In genomic region chr7:14871880-14872279, GRCh38 we compare ENCODE assay signal across 9 cellular contexts. TPM values are rescaled to one million over a fixed set of nuclear protein-coding genes. Genes with fewer than 3 reads are reported as not detected.
"Had no signal": no experiment of that assay in that cellular context is flagged by ENCODE, and none has a peak within 500 bp of the region (broad histone marks: within the 10 kb centered on the region; RNA-seq: fewer than 3 reads in every experiment).

No MANE protein-coding gene starts in this region.

- DNase-seq: H9, HFFc6, KBM-7 had no signal

- H3K27ac ChIP-seq: HL-60 had no signal

- FAIRE-seq: H1, HepG2 had no signal

- H3K4me3 ChIP-seq: GM23338 had no signal

- ATAC-seq: GM23338, HCT116, HepG2 had no signal

RNA-seq across cellular contexts. Expression of gene DGKB, which starts 30.7 kb away (rescaled TPM):
- total RNA-seq: HepG2, HT1080 had no signal
